1 cellular context compared by ENCODE assay signal in the genomic region with DNA sequence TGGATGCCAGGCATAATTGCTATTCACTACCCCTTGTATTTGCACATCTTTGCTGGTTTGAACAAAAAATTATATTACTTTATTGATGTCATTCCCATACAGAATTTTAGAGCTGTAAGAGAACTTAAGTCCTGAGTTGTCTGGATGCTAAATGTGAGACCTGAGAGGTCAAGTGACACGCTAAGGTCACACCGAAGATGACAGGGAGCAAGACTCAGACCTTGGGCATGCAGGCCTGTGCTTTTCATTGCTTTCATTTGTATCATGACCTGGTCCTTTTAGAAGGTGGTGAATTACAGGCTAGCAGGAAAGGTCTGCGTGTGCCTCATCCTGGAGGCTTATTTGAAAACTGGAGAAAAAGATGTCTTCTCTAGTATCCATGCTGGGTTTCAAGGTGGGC.
TF ChIP-seq lines count a peak whose summit lies in the region.

No MANE protein-coding gene starts in this region.

TF ChIP-seq in A549, 52 proteins besides CTCF, POLR2A, EP300 and RAD21 (continued from another document):
- no peak for TF ChIP-seq TP53 (CRISPR knock-in tag; IDR thresholded peaks at IDR 0.05)
- TF ChIP-seq RFX5 (IDR thresholded peaks at IDR 0.05) = no peak
